ENCODE assay signal across 8 cellular contexts in the genomic region with DNA sequence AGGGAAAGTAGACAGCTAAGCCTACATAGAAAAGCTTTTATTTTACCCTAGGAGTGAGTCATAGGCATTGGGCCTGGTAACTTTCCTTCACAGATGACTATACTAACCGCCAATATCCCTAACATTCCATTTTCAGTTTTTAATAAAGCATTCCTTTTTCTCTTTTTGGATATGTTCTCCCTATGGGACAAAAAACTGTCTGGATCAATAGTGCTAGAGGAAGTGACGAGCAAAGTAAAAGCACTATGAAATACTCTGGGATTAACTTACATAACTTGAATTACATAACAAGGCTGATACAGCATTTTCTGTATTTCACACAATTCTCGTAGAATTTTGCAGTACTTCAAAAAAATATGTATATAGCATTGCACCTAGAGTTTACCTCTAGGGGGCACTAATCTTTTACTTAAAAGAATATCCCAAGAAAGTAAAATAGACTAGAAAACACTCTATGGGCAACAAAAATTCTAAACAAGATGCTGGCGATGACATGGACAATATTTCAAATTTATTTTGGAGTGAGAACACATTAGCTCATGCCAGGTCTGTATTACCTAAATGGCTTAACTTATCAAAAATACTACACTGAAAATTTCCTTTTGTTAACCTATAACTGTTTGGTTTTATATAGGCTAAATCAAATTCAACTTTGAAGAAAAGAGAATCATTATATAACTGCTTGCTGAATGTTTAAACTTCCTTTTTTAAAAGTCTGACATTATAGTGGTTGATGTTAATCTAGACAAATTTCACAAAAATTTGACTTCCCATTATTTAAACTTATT.
DNase-seq lines count a peak whose midpoint lies in the region; ATAC-seq, FAIRE-seq and TF ChIP-seq lines count a peak whose summit lies in the region.

No MANE protein-coding gene starts in this region.

- DNase-seq in DMS79 treated with DMSO at 0.1 percent for 48 hours (lab: John Stamatoyannopoulos, UW) (peak; percentile 62), HTR-8/SVneo (ENCODE audit: insufficient read length, low spot score) (peak; percentile 52), RPMI7951 (ENCODE audit: low read depth) (peak; percentile 75), epithelial cell of proximal tubule (ENCODE audit: low read depth) (no peak), activated gamma-delta T cell treated with Interleukin-2 at 50 U/mL for 16 hours (no peak)
- DNase-seq in stimulated activated naive CD8-positive, alpha-beta T cell treated with anti-CD3 and anti-CD28 coated beads, Interleukin-15, Interleukin-2, amounts not matched to agents 100 U/mL and 50 U/mL, for 24 hours: no peak
- no peak for DNase-seq in effector CD8-positive, alpha-beta T cell (lab: John Stamatoyannopoulos, UW)

- no peaks in the 10 kb centered on the region for H3K9me3 ChIP-seq in neural cell (ENCODE audit: low read length)

- FAIRE-seq in HTR-8/SVneo (lab: Jason Lieb, UNC): peak; percentile 70

- no peak for ATAC-seq in stimulated activated naive CD8-positive, alpha-beta T cell treated with anti-CD3 and anti-CD28 coated beads, Interleukin-15, Interleukin-2, amounts not matched to agents 100 U/mL and 50 U/mL, for 24 hours

- H3K9me2 ChIP-seq in neural cell (ENCODE audit: insufficient read depth, low read length): no peaks in the 10 kb centered on the region

- H3K36me3 ChIP-seq in neural cell (ENCODE audit: insufficient read depth, low read length): no peaks in the 10 kb centered on the region

- no peak overlapping the region for H3K4me2 ChIP-seq in neural cell (ENCODE audit: low read length)

- no peak overlapping the region for H3K4me3 ChIP-seq in epithelial cell of proximal tubule (ENCODE audit: low read depth, low read length)
- H3K4me3 ChIP-seq in neural cell (ENCODE audit: low read length): no peak overlapping the region

- no peak overlapping the region for H2AFZ ChIP-seq in neural cell (ENCODE audit: low read depth, low read length)

- no peaks in the 10 kb centered on the region for H3F3A ChIP-seq in neural cell (ENCODE audit: insufficient read depth, low read length, poor library complexity, severe bottlenecking)

- no peak overlapping the region for H3K27ac ChIP-seq in neural cell (ENCODE audit: low read length)

- H3K9ac ChIP-seq in neural cell (ENCODE audit: low read length): no peak overlapping the region

- TF ChIP-seq CTCF in epithelial cell of proximal tubule (conservative IDR thresholded peaks at IDR 0.05; ENCODE audit: low read depth, low read length) (peak; percentile 46), neural cell (IDR thresholded peaks at IDR 0.05; ENCODE audit: poor library complexity, severe bottlenecking) (peak; percentile 65)

- TF ChIP-seq RAD21 in neural cell (conservative IDR thresholded peaks at IDR 0.05): peak; percentile 60

- TF ChIP-seq EP300 in neural cell (conservative IDR thresholded peaks at IDR 0.05; ENCODE audit: poor library complexity, severe bottlenecking): no peak

- no peaks in the 10 kb centered on the region for H3K27me3 ChIP-seq in neural cell (ENCODE audit: insufficient read depth, low read depth, low read length)

- no peaks in the 10 kb centered on the region for H4K20me1 ChIP-seq in neural cell (ENCODE audit: insufficient read depth)

- peaks cover 13% of the 10 kb centered on the region for H3K79me2 ChIP-seq in neural cell (replicated peaks; ENCODE audit: insufficient read depth, low read length)

TF ChIP-seq in neural cell, 6 proteins besides CTCF, POLR2A, EP300 and RAD21:
- TF ChIP-seq, protein P1, sequence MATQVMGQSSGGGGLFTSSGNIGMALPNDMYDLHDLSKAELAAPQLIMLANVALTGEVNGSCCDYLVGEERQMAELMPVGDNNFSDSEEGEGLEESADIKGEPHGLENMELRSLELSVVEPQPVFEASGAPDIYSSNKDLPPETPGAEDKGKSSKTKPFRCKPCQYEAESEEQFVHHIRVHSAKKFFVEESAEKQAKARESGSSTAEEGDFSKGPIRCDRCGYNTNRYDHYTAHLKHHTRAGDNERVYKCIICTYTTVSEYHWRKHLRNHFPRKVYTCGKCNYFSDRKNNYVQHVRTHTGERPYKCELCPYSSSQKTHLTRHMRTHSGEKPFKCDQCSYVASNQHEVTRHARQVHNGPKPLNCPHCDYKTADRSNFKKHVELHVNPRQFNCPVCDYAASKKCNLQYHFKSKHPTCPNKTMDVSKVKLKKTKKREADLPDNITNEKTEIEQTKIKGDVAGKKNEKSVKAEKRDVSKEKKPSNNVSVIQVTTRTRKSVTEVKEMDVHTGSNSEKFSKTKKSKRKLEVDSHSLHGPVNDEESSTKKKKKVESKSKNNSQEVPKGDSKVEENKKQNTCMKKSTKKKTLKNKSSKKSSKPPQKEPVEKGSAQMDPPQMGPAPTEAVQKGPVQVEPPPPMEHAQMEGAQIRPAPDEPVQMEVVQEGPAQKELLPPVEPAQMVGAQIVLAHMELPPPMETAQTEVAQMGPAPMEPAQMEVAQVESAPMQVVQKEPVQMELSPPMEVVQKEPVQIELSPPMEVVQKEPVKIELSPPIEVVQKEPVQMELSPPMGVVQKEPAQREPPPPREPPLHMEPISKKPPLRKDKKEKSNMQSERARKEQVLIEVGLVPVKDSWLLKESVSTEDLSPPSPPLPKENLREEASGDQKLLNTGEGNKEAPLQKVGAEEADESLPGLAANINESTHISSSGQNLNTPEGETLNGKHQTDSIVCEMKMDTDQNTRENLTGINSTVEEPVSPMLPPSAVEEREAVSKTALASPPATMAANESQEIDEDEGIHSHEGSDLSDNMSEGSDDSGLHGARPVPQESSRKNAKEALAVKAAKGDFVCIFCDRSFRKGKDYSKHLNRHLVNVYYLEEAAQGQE (IDR thresholded peaks at IDR 0.05; ENCODE audit: borderline replicate concordance): no peak
- TF ChIP-seq SMC3 (conservative IDR thresholded peaks at IDR 0.05; ENCODE audit: poor library complexity) (peak; percentile 56), POLR2AphosphoS5 (IDR thresholded peaks at IDR 0.05) (no peak), MXI1 (conservative IDR thresholded peaks at IDR 0.05; ENCODE audit: poor library complexity, severe bottlenecking) (no peak), TAF1 (IDR thresholded peaks at IDR 0.05; ENCODE audit: low read depth) (no peak), EZH2 (IDR thresholded peaks at IDR 0.05; ENCODE audit: borderline replicate concordance, insufficient read depth, low read length, poor library complexity, severe bottlenecking) (no peak)

Comparison
In these comparisons a context has a peak if more than half of its experiments do, and no peak if none do; other contexts are left out.
1. DNase-seq: peak in DMS79 treated with DMSO at 0.1 percent for 48 hours (single experiment), HTR-8/SVneo (single experiment) and RPMI7951 (single experiment); none in epithelial cell of proximal tubule (single experiment), activated gamma-delta T cell treated with Interleukin-2 at 50 U/mL for 16 hours (single experiment), stimulated activated naive CD8-positive, alpha-beta T cell treated with anti-CD3 and anti-CD28 coated beads, Interleukin-15, Interleukin-2, amounts not matched to agents 100 U/mL and 50 U/mL, for 24 hours (single experiment) and effector CD8-positive, alpha-beta T cell (single experiment).